In genomic region chr1:100001462-100001861, GRCh38 we compare ENCODE assay signal across 7 cellular contexts.
"Had no signal": no experiment of that assay in that cellular context is flagged by ENCODE, and none has a peak within 500 bp of the region (broad histone marks: within the 10 kb centered on the region; RNA-seq: fewer than 3 reads in every experiment).

No MANE protein-coding gene starts in this region.

- FAIRE-seq: G401.6, GM12891, GM12892, GM18507, GM19239 had no signal

- DNase-seq: GDM1, GF-D8 had no signal
